In the genomic region with DNA sequence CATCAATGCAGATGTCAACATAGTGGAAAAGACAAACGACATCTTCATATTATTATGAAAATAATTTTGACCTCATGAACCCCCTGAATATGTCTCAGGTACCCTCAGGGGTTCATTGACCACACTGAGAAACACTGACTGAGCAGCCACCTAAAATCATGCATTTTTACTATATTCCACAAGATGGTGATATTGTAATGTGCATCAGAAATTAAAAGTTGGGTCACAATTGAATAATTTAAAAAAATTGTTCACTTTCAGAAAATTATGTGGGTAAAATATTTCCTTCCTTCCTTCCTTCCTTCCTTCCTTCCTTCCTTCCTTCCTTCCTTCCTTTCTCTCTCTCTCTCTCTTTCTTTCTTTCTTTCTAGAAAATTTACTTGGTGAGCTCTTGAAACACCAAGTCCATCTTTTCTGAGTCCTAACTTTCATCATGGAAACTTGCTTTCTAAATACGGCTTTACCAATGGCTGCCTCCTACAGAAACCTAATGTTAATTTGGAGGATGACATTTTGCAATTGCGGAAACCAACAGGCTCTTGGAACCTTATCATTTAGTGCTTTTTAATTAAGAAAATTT, we compare ENCODE assay signal across 8 cellular contexts.
DNase-seq lines count a peak whose midpoint lies in the region; ATAC-seq, FAIRE-seq and TF ChIP-seq lines count a peak whose summit lies in the region.

No MANE protein-coding gene starts in this region.

- no peaks in the 10 kb centered on the region for H3K79me2 ChIP-seq in astrocyte (ENCODE audit: insufficient read depth, low read length)

- no peak for DNase-seq in CD14-positive monocyte (ENCODE audit: low spot score)
- DNase-seq in HFFc6: no peak
- no peak for DNase-seq in astrocyte (ENCODE audit: low read depth)
- DNase-seq in myocyte (ENCODE audit: low read depth): peak; percentile 30
- DNase-seq in NK-92 (lab: John Stamatoyannopoulos, UW; ENCODE audit: unreplicated experiment): no peak
- DNase-seq in Caco-2: no peak
- no peak for DNase-seq in stimulated activated naive CD8-positive, alpha-beta T cell treated with anti-CD3 and anti-CD28 coated beads, Interleukin-15, Interleukin-2, amounts not matched to agents 100 U/mL and 50 U/mL, for 24 hours

- no peak overlapping the region for H3K4me2 ChIP-seq in astrocyte (ENCODE audit: low read length)

- H3K9me3 ChIP-seq in astrocyte (ENCODE audit: insufficient read depth, low read depth, low read length) (no peaks in the 10 kb centered on the region), Caco-2 (no peaks in the 10 kb centered on the region)

- H3K4me3 Mint-ChIP-seq in CD14-positive monocyte (no peak overlapping the region), HFFc6 (no peak overlapping the region), astrocyte (ENCODE audit: unreplicated experiment) (no peak overlapping the region), Caco-2 (ENCODE audit: unreplicated experiment) (no peak overlapping the region)

- H3K36me3 ChIP-seq in astrocyte (ENCODE audit: insufficient read depth, low read length) (no peaks in the 10 kb centered on the region), Caco-2 (ENCODE audit: control insufficient read depth, insufficient read depth, low read length) (no peaks in the 10 kb centered on the region)

- H3K27me3 Mint-ChIP-seq in CD14-positive monocyte (ENCODE audit: low read depth in 3 of 3) (peaks cover 0 to 3% (median 0%) of the 10 kb centered on the region in 3 donors), HFFc6 (ENCODE audit: insufficient read depth) (no peaks in the 10 kb centered on the region; the same call in 1 of the 2 replicates), astrocyte (ENCODE audit: low read depth, unreplicated experiment) (no peaks in the 10 kb centered on the region), Caco-2 (ENCODE audit: insufficient read depth, unreplicated experiment) (no peaks in the 10 kb centered on the region)

- FAIRE-seq in astrocyte (lab: Jason Lieb, UNC): peak; percentile 65

- H3K4me1 ChIP-seq in astrocyte (ENCODE audit: insufficient read depth, low read length) (no peaks in the 10 kb centered on the region), Caco-2 (no peaks in the 10 kb centered on the region)

- H3K36me3 Mint-ChIP-seq in CD14-positive monocyte (no peaks in the 10 kb centered on the region), HFFc6 (ENCODE audit: low read depth) (no peaks in the 10 kb centered on the region), astrocyte (ENCODE audit: low read depth, unreplicated experiment) (no peaks in the 10 kb centered on the region), Caco-2 (ENCODE audit: insufficient read depth, unreplicated experiment) (no peaks in the 10 kb centered on the region)

- H3K27me3 ChIP-seq in astrocyte (ENCODE audit: insufficient read depth, low read length): no peaks in the 10 kb centered on the region
- no peaks in the 10 kb centered on the region for H3K27me3 ChIP-seq in Caco-2 (replicated peaks; ENCODE audit: control insufficient read depth, insufficient read depth, low read length)

- H3K4me3 ChIP-seq in astrocyte (ENCODE audit: insufficient read depth, low read depth, low read length) (no peak overlapping the region), Caco-2 (ENCODE audit: low read depth, low read length) (no peak overlapping the region)

- no peak overlapping the region for H2AFZ ChIP-seq in astrocyte (ENCODE audit: low read depth, low read length)

- no peak overlapping the region for H3K9ac ChIP-seq in astrocyte (ENCODE audit: low read length)

- intact Hi-C loops in CD14-positive monocyte (cut with micrococcal nuclease): no loop called here
- intact Hi-C loops in Caco-2 (cut with micrococcal nuclease; ENCODE audit: unreplicated experiment): loop anchor here (10.0 kb wide), 2 partner anchors 149 to 899 kb away; no protein-coding TSS in a partner anchor

- peak; percentile 51 for TF ChIP-seq CTCF in CD14-positive monocyte (IDR thresholded peaks at IDR 0.05)
- peak; percentile 68 for TF ChIP-seq CTCF in HFFc6 (IDR thresholded peaks at IDR 0.05)
- peak; percentile 40 for TF ChIP-seq CTCF in astrocyte (IDR thresholded peaks at IDR 0.05; ENCODE audit: insufficient read depth, low read depth, low read length)
- TF ChIP-seq CTCF in Caco-2 (IDR thresholded peaks at IDR 0.05; ENCODE audit: insufficient read depth in 1 of 2, low read depth in 1 of 2, low read length in 1 of 2, severe bottlenecking in 1 of 2, unreplicated experiment in 1 of 2): no peak

- no peak for ATAC-seq in GM21367 (IDR thresholded peaks at IDR 0.05; ENCODE audit: unreplicated experiment)
- ATAC-seq in stimulated activated naive CD8-positive, alpha-beta T cell treated with anti-CD3 and anti-CD28 coated beads, Interleukin-15, Interleukin-2, amounts not matched to agents 100 U/mL and 50 U/mL, for 24 hours: no peak

- no TSS peak for BruUV-seq in Caco-2 (replicated peaks; lab: Mats Ljungman, UMichigan)

- no peak overlapping the region for H3K27ac ChIP-seq in astrocyte (ENCODE audit: low read depth, low read length)

- POLR2A ChIA-PET in Caco-2 (lab: Charles Lee): no interaction called here

- CTCF ChIA-PET in Caco-2 (lab: Charles Lee): no interaction called here

- H3K9me3 Mint-ChIP-seq in CD14-positive monocyte: peaks cover 0 to 3% (median 0%) of the 10 kb centered on the region in 7 donors
- H3K9me3 Mint-ChIP-seq in HFFc6: no peaks in the 10 kb centered on the region
- no peaks in the 10 kb centered on the region for H3K9me3 Mint-ChIP-seq in astrocyte (ENCODE audit: unreplicated experiment)
- H3K9me3 Mint-ChIP-seq in Caco-2 (ENCODE audit: unreplicated experiment): no peaks in the 10 kb centered on the region

- H4K20me1 ChIP-seq in astrocyte (ENCODE audit: insufficient read depth, low read length): no peaks in the 10 kb centered on the region

- H3K27ac Mint-ChIP-seq in CD14-positive monocyte (no peak overlapping the region), HFFc6 (no peak overlapping the region), astrocyte (ENCODE audit: unreplicated experiment) (no peak overlapping the region), Caco-2 (ENCODE audit: unreplicated experiment) (no peak overlapping the region)

- H3K4me1 Mint-ChIP-seq in CD14-positive monocyte: peaks cover 2% of the 10 kb centered on the region
- no peaks in the 10 kb centered on the region for H3K4me1 Mint-ChIP-seq in HFFc6 (ENCODE audit: low read depth)
- H3K4me1 Mint-ChIP-seq in astrocyte (ENCODE audit: low read depth, unreplicated experiment): no peaks in the 10 kb centered on the region
- H3K4me1 Mint-ChIP-seq in Caco-2 (ENCODE audit: low read depth, unreplicated experiment): no peaks in the 10 kb centered on the region

Comparison
In these comparisons a context has a peak if more than half of its experiments do, and no peak if none do; other contexts are left out.
1. CTCF ChIP-seq: peak in CD14-positive monocyte (single experiment), HFFc6 (single experiment) and astrocyte (single experiment); none in Caco-2 (0 of 2).